26 cellular contexts compared by ENCODE assay signal in the genomic region with DNA sequence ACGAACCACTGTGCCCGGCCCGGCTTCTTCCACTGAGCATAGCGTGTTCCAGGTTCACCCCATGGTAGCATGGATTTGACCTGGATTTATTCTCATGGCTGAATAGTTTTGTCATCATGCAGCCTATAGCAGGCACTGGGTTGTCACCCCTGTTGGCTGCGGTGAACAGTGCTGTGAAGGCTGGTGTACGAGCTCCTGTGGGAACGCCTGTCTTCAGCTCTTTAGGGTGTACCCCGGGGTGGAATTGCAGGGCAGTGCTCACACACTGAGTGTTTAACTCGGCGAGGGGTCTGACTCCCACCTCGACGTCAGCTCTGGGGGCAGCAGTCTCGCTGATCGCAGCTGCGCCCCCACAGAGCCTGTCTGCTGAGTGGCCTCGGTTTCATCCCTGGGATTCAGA.
"Had no signal": no experiment of that assay in that cellular context is flagged by ENCODE, and none has a peak within 500 bp of the region (broad histone marks: within the 10 kb centered on the region; RNA-seq: fewer than 3 reads in every experiment).

No MANE protein-coding gene starts in this region.

- DNase-seq: stimulated activated CD4-positive, alpha-beta T cell treated with anti-CD3 and anti-CD28 coated beads, Interleukin-2, amount 100 ng/mL, for 48 hours; stimulated activated CD4-positive, alpha-beta T cell treated with anti-CD3 and anti-CD28 coated beads, Interleukin-4, amount 100 ng/mL, for 1 hour; stimulated activated CD4-positive, alpha-beta T cell treated with anti-CD3 and anti-CD28 coated beads, Interleukin-4, amount 100 ng/mL, for 24 hours; stimulated activated CD4-positive, alpha-beta T cell treated with anti-CD3 and anti-CD28 coated beads, Interleukin-4, amount 100 ng/mL, for 4 hours; stimulated activated CD8-positive, alpha-beta memory T cell treated with anti-CD3 and anti-CD28 coated beads, Interleukin-4, amount 100 ng/mL, for 48 hours; stimulated activated naive B cell treated with anti-CD40 and anti-IgM and Interleukin-4, amounts not matched to agents 10 μg/mL and 1 μg/mL and 100 μg/mL, for 72 hours; stimulated activated naive CD4-positive, alpha-beta T cell; stimulated activated naive CD4-positive, alpha-beta T cell treated with Interleukin-2 at 50 U/mL for 16 hours; stimulated activated naive CD8-positive, alpha-beta T cell treated with anti-CD3 and anti-CD28 coated beads, Interleukin-15, amount 100 ng/mL, for 72 hours; stimulated activated naive CD8-positive, alpha-beta T cell treated with anti-CD3 and anti-CD28 coated beads, Interleukin-15, Interleukin-2, amounts not matched to agents 100 U/mL and 50 U/mL, for 24 hours; stomach; substantia nigra; testis; thyroid gland; tibial artery; transverse colon; trophoblast cell; upper lobe of left lung; upper lobe of right lung; uterus had no signal

- ATAC-seq: stimulated activated effector memory CD8-positive, alpha-beta T cell treated with anti-CD3 and anti-CD28 coated beads, Interleukin-12 subunit alpha, Interleukin-12 subunit beta, amount 100 ng/mL, for 72 hours; stimulated activated memory B cell treated with anti-CD40 and anti-IgM and Interleukin-4, amounts not matched to agents 10 μg/mL and 1 μg/mL and 100 μg/mL, for 72 hours; stimulated activated naive B cell treated with anti-CD40 and anti-IgM and Interleukin-4, amounts not matched to agents 10 μg/mL and 1 μg/mL and 100 μg/mL, for 72 hours; stimulated activated naive CD8-positive, alpha-beta T cell treated with anti-CD3 and anti-CD28 coated beads, Interleukin-15, amount 100 ng/mL, for 72 hours; stimulated activated naive CD8-positive, alpha-beta T cell treated with anti-CD3 and anti-CD28 coated beads, Interleukin-15, Interleukin-2, amounts not matched to agents 100 U/mL and 50 U/mL, for 24 hours; upper lobe of right lung had no signal

- H3K4me3 ChIP-seq: stomach, suprapubic skin, testis, thoracic aorta, thyroid gland, tibial artery, tibial nerve, transverse colon, upper lobe of left lung, upper lobe of right lung, uterus, vagina had no signal

- H3K36me3 ChIP-seq: thoracic aorta, thyroid gland, transverse colon, upper lobe of left lung, upper lobe of right lung, uterus, vagina had no signal

- H3K9me3 ChIP-seq: stomach, suprapubic skin, testis, thoracic aorta, thyroid gland, tibial artery, tibial nerve, transverse colon, upper lobe of left lung, upper lobe of right lung, uterus, vagina had no signal

- H3K27ac ChIP-seq: stomach, suprapubic skin, testis, thoracic aorta, thyroid gland, tibial artery, tibial nerve, transverse colon, upper lobe of left lung, upper lobe of right lung, uterus, vagina had no signal

- H3K27me3 ChIP-seq: suprapubic skin, testis, thyroid gland, tibial nerve, transverse colon, upper lobe of left lung, upper lobe of right lung, uterus, vagina had no signal

- H3K4me1 ChIP-seq: stomach, suprapubic skin, testis, thyroid gland, tibial artery, tibial nerve, transverse colon, upper lobe of left lung, upper lobe of right lung, uterus, vagina had no signal
